19 cellular contexts compared by ENCODE assay signal in the genomic region with DNA sequence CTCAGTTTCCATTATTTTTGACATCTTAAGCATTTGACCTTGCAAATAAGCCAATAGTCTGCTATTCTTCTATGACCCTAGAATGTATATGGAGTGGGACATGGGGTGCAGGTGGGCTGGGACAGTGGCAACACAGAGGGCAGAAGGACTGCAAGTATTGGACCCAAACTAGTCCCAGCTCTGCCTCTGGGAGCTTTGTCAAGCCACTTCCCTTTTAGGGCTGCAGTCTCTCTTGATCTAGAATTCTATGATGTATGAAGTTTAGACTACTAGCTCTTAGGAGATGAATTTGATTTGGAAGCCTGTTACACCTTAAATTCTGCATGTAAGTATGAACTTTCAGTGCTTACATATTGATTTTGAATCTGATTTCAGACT. TPM values are rescaled to one million over a fixed set of nuclear protein-coding genes. Genes with fewer than 3 reads are reported as not detected.
DNase-seq lines count a peak whose midpoint lies in the region; ATAC-seq, FAIRE-seq and TF ChIP-seq lines count a peak whose summit lies in the region.
"Had no signal": no experiment of that assay in that cellular context is flagged by ENCODE, and none has a peak within 500 bp of the region (broad histone marks: within the 10 kb centered on the region; RNA-seq: fewer than 3 reads in every experiment).

No MANE protein-coding gene starts in this region.

- H3K4me1 ChIP-seq in body of pancreas: no peaks in the 10 kb centered on the region
- H3K4me1 ChIP-seq: left lung, tibial nerve had no signal

- DNase-seq in GM12891 (ENCODE audit: insufficient read length, low spot score): no peak
- no peak for DNase-seq in stimulated activated CD8-positive, alpha-beta memory T cell treated with anti-CD3 and anti-CD28 coated beads, Interleukin-4, amount 100 ng/mL, for 48 hours
- no peak for DNase-seq in activated CD8-positive, alpha-beta memory T cell treated with anti-CD3 and anti-CD28 coated beads, Interleukin-2, amount 50 U/mL, for 48 hours
- no peak for DNase-seq in body of pancreas
- DNase-seq in stimulated activated CD4-positive, alpha-beta T cell treated with anti-CD3 and anti-CD28 coated beads, Interleukin-4, amount 100 ng/mL, for 4 hours: no peak
- DNase-seq: activated CD4-positive, alpha-beta T cell treated with anti-CD3 and anti-CD28 coated beads for 4 hours; brain microvascular endothelial cell; Calu3; head of caudate nucleus; left lung; T-cell had no signal

- no peaks in the 10 kb centered on the region for H3K9me3 ChIP-seq in body of pancreas
- H3K9me3 ChIP-seq: left lung, tibial nerve had no signal

- no peaks in the 10 kb centered on the region for H3K27me3 ChIP-seq in body of pancreas
- H3K27me3 ChIP-seq: brain microvascular endothelial cell, left lung, tibial nerve had no signal

- intact Hi-C loops in body of pancreas (cut with DNase I): no loop called here

- no peak for FAIRE-seq in GM12891 (lab: Jason Lieb, UNC)

- ATAC-seq in GM19452 (IDR thresholded peaks at IDR 0.05; ENCODE audit: unreplicated experiment): peak; percentile 29
- ATAC-seq in HG02759 (IDR thresholded peaks at IDR 0.05; ENCODE audit: unreplicated experiment): peak; percentile 36
- ATAC-seq in HG03378 (IDR thresholded peaks at IDR 0.05; ENCODE audit: unreplicated experiment): peak; percentile 14
- ATAC-seq in body of pancreas: no peak
- ATAC-seq: left lung, T-cell had no signal

- TF ChIP-seq CTCF in body of pancreas (IDR thresholded peaks at IDR 0.05): no peak

- no peaks in the 10 kb centered on the region for H3K36me3 ChIP-seq in body of pancreas (replicated peaks in 1 of 2; ENCODE audit: insufficient read depth in 1 of 2, low read depth in 2 of 2)
- H3K36me3 ChIP-seq: brain microvascular endothelial cell, left lung, neural progenitor cell, tibial nerve had no signal

- TF ChIP-seq POLR2A in GM12891 (IDR thresholded peaks at IDR 0.05; ENCODE audit: low read depth, low read length) (no peak), body of pancreas (IDR thresholded peaks at IDR 0.05) (no peak)

- no peak overlapping the region for H3K4me3 ChIP-seq in body of pancreas
- H3K4me3 ChIP-seq: left lung, neural progenitor cell, tibial nerve had no signal

- H3K27ac ChIP-seq in body of pancreas: no peak overlapping the region
- H3K27ac ChIP-seq: brain microvascular endothelial cell, left lung, neural progenitor cell, tibial nerve had no signal

TF ChIP-seq in GM12891, 5 proteins besides CTCF, POLR2A, EP300 and RAD21:
- TF ChIP-seq SPI1 (IDR thresholded peaks at IDR 0.05; ENCODE audit: low read depth, low read length): peak; percentile 78
- TF ChIP-seq TAF1 (IDR thresholded peaks at IDR 0.05; ENCODE audit: low read depth, low read length): no peak
TF ChIP-seq in GM12891: peak in this region for 1.

RNA-seq across cellular contexts. Expression of a gene that starts 27.6 kb away (rescaled TPM):
- 0.09 TPM for polyA plus RNA-seq in GM12891 (2012; ENCODE audit: low read depth, missing spikeins)
- total RNA-seq in body of pancreas: not detected
- total RNA-seq: A172; activated T-helper 2 cell treated with anti-CD3 and anti-CD28 coated beads, Interferon-gamma antibody, Interleukin-2, Interleukin-4, amounts not matched to agents 10 μg/mL and 5 μg/mL and 100 μg/mL, durations not matched to agents 14 hours and 24 hours and 36 hours; Calu3; skeletal muscle tissue had no signal

RNA-seq across cellular contexts. Expression of a gene that starts 44.2 kb away (rescaled TPM):
- 16.2 TPM for polyA plus RNA-seq in GM12891 (2012; ENCODE audit: low read depth, missing spikeins)
- 10 to 100 TPM; 14.0 to 26.0 TPM for total RNA-seq in body of pancreas
